8 cellular contexts compared by ENCODE assay signal in the genomic region with DNA sequence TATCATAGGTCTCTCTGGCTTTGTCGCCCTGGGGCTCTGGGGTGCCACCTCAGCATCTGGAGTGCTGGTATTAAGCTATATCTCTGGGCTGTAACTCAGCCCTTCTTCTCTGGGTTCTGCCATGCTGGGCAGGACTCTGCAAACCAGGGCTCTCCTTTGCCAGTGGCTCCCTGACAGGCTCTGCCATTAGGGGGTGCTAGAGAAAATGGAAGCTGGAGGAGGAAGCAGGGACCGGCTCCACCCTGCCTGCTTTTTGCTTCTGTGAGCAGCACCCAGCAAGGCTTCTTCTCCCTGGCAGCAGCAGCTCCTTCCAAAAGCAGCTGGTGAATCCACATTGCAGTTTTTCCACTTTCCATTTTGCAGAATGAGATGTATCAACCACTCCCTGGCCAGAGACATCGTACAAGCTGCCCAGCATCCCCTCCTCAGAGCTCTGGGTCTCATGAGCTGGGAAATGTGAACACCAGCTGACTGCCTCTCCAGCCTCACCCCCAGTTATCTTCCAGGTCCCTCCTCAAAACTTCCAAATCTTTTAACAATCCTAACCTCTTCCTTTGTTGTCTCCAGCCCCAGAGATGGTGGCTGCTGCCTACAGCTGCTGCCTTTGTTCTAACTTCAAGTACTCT.
DNase-seq lines count a peak whose midpoint lies in the region; ATAC-seq and TF ChIP-seq lines count a peak whose summit lies in the region.

No MANE protein-coding gene starts in this region.

- POLR2A ChIA-PET in SK-N-SH (lab: Yijun Ruan, JAX): interaction anchor here (1.2 kb wide), 1 partner anchor 69 kb away, joined by 5 read pairs; no protein-coding TSS in a partner anchor
- POLR2A ChIA-PET in MCF 10A (lab: Yijun Ruan, JAX): interaction anchor here (1.0 kb wide), 1 partner anchor 88 kb away, joined by 5 read pairs; no protein-coding TSS in a partner anchor

- H3K4me3 Mint-ChIP-seq in MCF 10A (ENCODE audit: unreplicated experiment): no peak overlapping the region

- H3K27me3 ChIP-seq in Karpas-422 (ENCODE audit: low read length) (no peaks in the 10 kb centered on the region), SK-N-SH (ENCODE audit: insufficient read depth) (no peaks in the 10 kb centered on the region), kidney epithelial cell (ENCODE audit: control insufficient read depth, insufficient read depth, low read length) (no peaks in the 10 kb centered on the region)

- no peak overlapping the region for H3K4me2 ChIP-seq in Karpas-422 (ENCODE audit: low read depth, low read length, poor library complexity, severe bottlenecking)
- H3K4me2 ChIP-seq in SK-N-SH: no peak overlapping the region

- peaks cover 11% of the 10 kb centered on the region for H3K27me3 Mint-ChIP-seq in MCF 10A (ENCODE audit: insufficient read depth, unreplicated experiment)

- H3K36me3 ChIP-seq in Karpas-422 (ENCODE audit: insufficient read depth, low read length) (no peaks in the 10 kb centered on the region), SK-N-SH (replicated peaks in 1 of 2; ENCODE audit: control insufficient read depth in 1 of 2, insufficient read depth in 2 of 2, low read length in 1 of 2) (no peaks in the 10 kb centered on the region), kidney epithelial cell (ENCODE audit: control insufficient read depth, insufficient read depth, low read length) (no peaks in the 10 kb centered on the region)

- H3K27ac ChIP-seq in Karpas-422 (ENCODE audit: low read length) (no peak overlapping the region), SK-N-SH (ENCODE audit: low read depth in 2 of 2, low read length in 1 of 2) (no peak overlapping the region)

- intact Hi-C loops in MCF 10A (cut with micrococcal nuclease): loop anchor here (1.0 to 10.0 kb wide), 5 partner anchors 142 to 343 kb away; a partner anchor contains a TSS

- H3K9me2 ChIP-seq in Karpas-422 (replicated peaks; ENCODE audit: insufficient read depth, low read length): no peaks in the 10 kb centered on the region
- no peaks in the 10 kb centered on the region for H3K9me2 ChIP-seq in SK-N-SH

- H3K4me1 Mint-ChIP-seq in MCF 10A (ENCODE audit: insufficient read depth, unreplicated experiment): peaks cover 22% of the 10 kb centered on the region

- no peaks in the 10 kb centered on the region for H3K9me3 ChIP-seq in Karpas-422 (ENCODE audit: low read length)
- H3K9me3 ChIP-seq in SK-N-SH: no peaks in the 10 kb centered on the region

- no peak for ATAC-seq in GM19395 (IDR thresholded peaks at IDR 0.05; ENCODE audit: unreplicated experiment)

- BruUV-seq in MCF 10A (replicated peaks; lab: Mats Ljungman, UMichigan): no TSS peak

- TF ChIP-seq RAD21 in SK-N-SH (IDR thresholded peaks at IDR 0.05; ENCODE audit: low read length): peak; percentile 74

- CTCF ChIA-PET in SK-N-SH (lab: Yijun Ruan, JAX) (interaction anchor here (0.6 to 1.8 kb wide), 26 partner anchors 9 to 348 kb away, joined by 3 to 11 read pairs (median 4); no protein-coding TSS in a partner anchor), MCF 10A (lab: Yijun Ruan, JAX) (interaction anchor here (0.6 to 2.5 kb wide), 17 partner anchors 9 to 612 kb away, joined by 3 to 8 read pairs (median 3); no protein-coding TSS in a partner anchor)

- peak; percentile 71 for TF ChIP-seq CTCF in SK-N-SH (IDR thresholded peaks at IDR 0.05)
- peak; percentile 43 for TF ChIP-seq CTCF in MCF 10A (IDR thresholded peaks at IDR 0.05; ENCODE audit: unreplicated experiment)
- peak; percentile 75 for TF ChIP-seq CTCF in kidney epithelial cell (IDR thresholded peaks at IDR 0.05; ENCODE audit: insufficient read depth, low read length, poor library complexity, severe bottlenecking)

- H3K79me2 ChIP-seq in Karpas-422 (ENCODE audit: low read length) (no peaks in the 10 kb centered on the region), SK-N-SH (ENCODE audit: insufficient read depth) (no peaks in the 10 kb centered on the region)

- H3K27ac Mint-ChIP-seq in MCF 10A (ENCODE audit: low read depth, unreplicated experiment): no peak overlapping the region

- no peak overlapping the region for H2AFZ ChIP-seq in Karpas-422 (ENCODE audit: low read length)
- H2AFZ ChIP-seq in SK-N-SH (ENCODE audit: low read depth): peak overlapping the region; percentile 53

- no peak overlapping the region for H3K9ac ChIP-seq in Karpas-422 (ENCODE audit: low read length)
- H3K9ac ChIP-seq in SK-N-SH: no peak overlapping the region

- peaks cover 9% of the 10 kb centered on the region for H3F3A ChIP-seq in SK-N-SH (replicated peaks; ENCODE audit: insufficient read depth)

- H3K9me3 Mint-ChIP-seq in MCF 10A (ENCODE audit: unreplicated experiment): no peaks in the 10 kb centered on the region

- H3K4me1 ChIP-seq in Karpas-422 (ENCODE audit: low read length) (peaks cover 13% of the 10 kb centered on the region; the same call in 1 of the 2 replicates), SK-N-SH (ENCODE audit: control insufficient read depth in 1 of 2, insufficient read depth in 2 of 2, low read depth in 1 of 2, low read length in 1 of 2) (peaks cover 20 to 22% of the 10 kb centered on the region in 2 experiments; a peak in 3 of 4 replicates)

- peaks cover 5% of the 10 kb centered on the region for H3K36me3 Mint-ChIP-seq in MCF 10A (ENCODE audit: insufficient read depth, unreplicated experiment)

- DNase-seq in activated CD4-positive, alpha-beta T cell treated with anti-CD3 and anti-CD28 coated beads for 24 hours (ENCODE audit: low read depth in 2 of 2): peak; percentile 16 to 30
- no peak for DNase-seq in activated CD4-positive, alpha-beta T cell treated with anti-CD3 and anti-CD28 coated beads for 1 hour
- DNase-seq in Karpas-422 (peak; percentile 94), SK-N-SH (peak; percentile 58), MCF 10A (ENCODE audit: unreplicated experiment) (peak; percentile 83), kidney epithelial cell (ENCODE audit: low read depth) (no peak)
- peak; percentile 59 for DNase-seq in stimulated activated CD8-positive, alpha-beta memory T cell treated with anti-CD3 and anti-CD28 coated beads, Interleukin-4, amount 100 ng/mL, for 48 hours

- H4K20me1 ChIP-seq in Karpas-422 (ENCODE audit: insufficient read depth, low read depth, low read length) (no peaks in the 10 kb centered on the region), SK-N-SH (ENCODE audit: insufficient read depth) (no peaks in the 10 kb centered on the region)

- 82% methylated on average over 3 of the region's 3 CpGs for WGBS in SK-N-SH (ENCODE audit: low lambda C conversion rate)

- no peak for TF ChIP-seq EP300 in SK-N-SH (IDR thresholded peaks at IDR 0.05; ENCODE audit: borderline replicate concordance in 1 of 2, low read depth in 1 of 2, low read length in 1 of 2)

- H3K4me3 ChIP-seq in Karpas-422 (ENCODE audit: low read length) (no peak overlapping the region), SK-N-SH (ENCODE audit: low read depth in 2 of 2, low read length in 1 of 2) (peak overlapping the region in 1 of 2 experiments; percentile 11; a peak in 1 of 4 replicates), kidney epithelial cell (ENCODE audit: low read depth, low read length) (no peak overlapping the region)

TF ChIP-seq in SK-N-SH, 30 proteins besides CTCF, POLR2A, EP300 and RAD21:
- no peak for TF ChIP-seq FOSL2 (IDR thresholded peaks at IDR 0.05; ENCODE audit: borderline replicate concordance, low read depth)
- TF ChIP-seq SMC3 (IDR thresholded peaks at IDR 0.05; ENCODE audit: low read depth, low read length): peak; percentile 76
- TF ChIP-seq, protein P1, sequence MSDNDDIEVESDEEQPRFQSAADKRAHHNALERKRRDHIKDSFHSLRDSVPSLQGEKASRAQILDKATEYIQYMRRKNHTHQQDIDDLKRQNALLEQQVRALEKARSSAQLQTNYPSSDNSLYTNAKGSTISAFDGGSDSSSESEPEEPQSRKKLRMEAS (IDR thresholded peaks at IDR 0.05; ENCODE audit: low read depth): 0 out of 2 replicates have a peak, but pooled peaks have one; percentile 24
- no peak for TF ChIP-seq SIN3A (IDR thresholded peaks at IDR 0.05; ENCODE audit: borderline replicate concordance, low read depth, low read length)
- peak; percentile 57; the same call in 1 of the 2 replicates for TF ChIP-seq YY1 (IDR thresholded peaks at IDR 0.05; ENCODE audit: low read depth)

Comparison
In these comparisons a context has a peak if more than half of its experiments do, and no peak if none do; other contexts are left out.
1. DNase-seq: peak in activated CD4-positive, alpha-beta T cell treated with anti-CD3 and anti-CD28 coated beads for 24 hours (2 of 2), Karpas-422 (single experiment), SK-N-SH (single experiment), MCF 10A (single experiment) and stimulated activated CD8-positive, alpha-beta memory T cell treated with anti-CD3 and anti-CD28 coated beads, Interleukin-4, amount 100 ng/mL, for 48 hours (single experiment); none in activated CD4-positive, alpha-beta T cell treated with anti-CD3 and anti-CD28 coated beads for 1 hour (single experiment) and kidney epithelial cell (single experiment).
2. Peak in every context shown above with its lines, with median percentiles within 50 percentile points of each other: CTCF ChIP-seq.